In the genomic region with DNA sequence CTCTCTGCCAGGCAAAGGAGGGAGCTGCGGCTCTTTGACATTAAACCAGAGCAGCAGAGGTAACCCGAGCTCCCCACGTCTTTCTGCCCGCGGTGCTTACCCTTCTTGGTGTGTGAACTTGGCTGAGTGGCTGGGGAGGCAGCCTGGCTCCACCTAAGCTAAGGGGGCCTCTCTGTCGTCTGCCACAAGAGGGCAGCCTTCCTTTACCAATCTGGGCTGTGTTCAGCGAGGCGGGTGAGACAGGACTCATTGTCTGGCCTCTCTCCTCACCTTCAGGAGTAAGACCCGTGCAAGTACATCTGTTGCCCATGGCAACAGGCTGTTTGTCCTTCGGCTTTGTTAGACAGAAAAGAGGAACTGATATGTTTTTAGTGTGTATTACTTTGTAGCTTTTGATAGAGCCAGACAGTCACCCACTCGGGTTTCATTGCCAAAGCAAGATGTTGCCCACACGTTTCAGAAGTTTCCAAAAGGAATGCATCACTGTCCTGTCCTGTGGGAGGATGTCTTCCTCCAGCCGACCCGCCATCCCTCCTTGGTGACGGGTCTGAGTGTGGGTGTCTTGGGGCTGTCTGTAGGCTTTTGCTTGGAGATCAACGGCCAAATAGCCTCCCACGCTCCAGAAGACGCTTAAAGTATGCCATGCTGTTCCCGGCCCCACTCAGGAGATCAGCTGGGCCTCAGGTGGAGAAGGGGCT, we compare ENCODE assay signal across 8 cellular contexts. TPM values are rescaled to one million over a fixed set of nuclear protein-coding genes. Genes with fewer than 3 reads are reported as not detected.
DNase-seq lines count a peak whose midpoint lies in the region; ATAC-seq and TF ChIP-seq lines count a peak whose summit lies in the region.

No MANE protein-coding gene starts in this region.

- H3K9me3 ChIP-seq in BLaER1 = no peaks in the 10 kb centered on the region
- no peaks in the 10 kb centered on the region for H3K9me3 ChIP-seq in lung (ENCODE audit: control insufficient read depth in 2 of 2, insufficient read depth in 1 of 2, low read length in 1 of 2)

- H3K4me1 ChIP-seq in BLaER1 = peaks cover 57% of the 10 kb centered on the region
- peaks cover 0 to 6% of the 10 kb centered on the region in 2 donors for H3K4me1 ChIP-seq in lung (ENCODE audit: control insufficient read depth in 2 of 2, insufficient read depth in 2 of 2, low read length in 2 of 2)

- H3K36me3 ChIP-seq in BLaER1 (peaks cover 69% of the 10 kb centered on the region), lung (ENCODE audit: control insufficient read depth in 2 of 2, insufficient read depth in 2 of 2, low read length in 2 of 2) (peaks cover 24 to 45% of the 10 kb centered on the region in 2 donors)

- no peaks in the 10 kb centered on the region for H3K27me3 ChIP-seq in BLaER1
- H3K27me3 ChIP-seq in lung (ENCODE audit: control insufficient read depth, insufficient read depth) = no peaks in the 10 kb centered on the region

- no peaks in the 10 kb centered on the region for H4K20me1 ChIP-seq in BLaER1

- 42 to 44% methylated on average over 19 of the region's 19 CpGs for WGBS in lung, 2 donors

- TF ChIP-seq CTCF in lung (IDR thresholded peaks at IDR 0.05; ENCODE audit: control extremely low read depth, extremely low read depth) = peak; percentile 84

- peak overlapping the region; percentile 53 for H3K4me2 ChIP-seq in BLaER1

- peak overlapping the region; percentile 45; the same call in 1 of the 2 replicates for H3K9ac ChIP-seq in BLaER1

- H3K27ac ChIP-seq in BLaER1 = peak overlapping the region; percentile 51; the same call in 1 of the 2 replicates
- H3K27ac ChIP-seq in lung (ENCODE audit: low read depth in 1 of 2, low read length in 1 of 2) = no peak overlapping the region

- peak; percentile 81 for ATAC-seq in GM19023 (IDR thresholded peaks at IDR 0.05; ENCODE audit: unreplicated experiment)
- peak; percentile 73 for ATAC-seq in HG03159 (IDR thresholded peaks at IDR 0.05; ENCODE audit: unreplicated experiment)
- ATAC-seq in lung (ENCODE audit: insufficient read depth, low FRiP score) = peak; percentile 71

- DNase-seq in NCI-H510A (lab: John Stamatoyannopoulos, UW) (peak; percentile 34), dermis microvascular lymphatic vessel endothelial cell (ENCODE audit: low read depth in 2 of 2) (peak; percentile 55 to 77), lung (ENCODE audit: low spot score) (peak; percentile 84)
- DNase-seq in activated CD4-positive, alpha-beta T cell treated with anti-CD3 and anti-CD28 coated beads, Interleukin-2, amount 50 U/mL, for 1 hour = peak; percentile 87
- peak; percentile 55 for DNase-seq in stimulated activated CD8-positive, alpha-beta memory T cell treated with anti-CD3 and anti-CD28 coated beads, Interleukin-15, amount 100 ng/mL, for 24 hours (ENCODE audit: low read depth)

- H3K4me3 ChIP-seq in BLaER1 (no peak overlapping the region), lung (no peak overlapping the region)

RNA-seq across cellular contexts. Expression of a gene that starts 4.6 kb away (rescaled TPM):
- total RNA-seq in dermis microvascular lymphatic vessel endothelial cell (57.5 and 57.8 TPM in 2 replicates), lung (10 to 100 TPM; 46.6 to 68.5 TPM)
- 10 to 100 TPM; 56.0 to 82.5 TPM for polyA plus RNA-seq in lung

RNA-seq across cellular contexts. Expression of a gene that starts 54.5 kb away (rescaled TPM):
- total RNA-seq in dermis microvascular lymphatic vessel endothelial cell = 4.1 and 4.8 TPM in 2 replicates
- 10 to 100 TPM in 1 of 2 donors, 1 to 10 TPM in 1; 5.7 to 13.2 TPM for total RNA-seq in lung
- 10 to 100 TPM in 1 of 2 donors, 1 to 10 TPM in 1; 8.9 to 11.9 TPM for polyA plus RNA-seq in lung

Comparison
In these comparisons a context has a peak if more than half of its experiments do, and no peak if none do; other contexts are left out.
1. DNase-seq: peak in every context shown above with its lines; median percentile 87 in activated CD4-positive, alpha-beta T cell treated with anti-CD3 and anti-CD28 coated beads, Interleukin-2, amount 50 U/mL, for 1 hour; 84 in lung; 66 in dermis microvascular lymphatic vessel endothelial cell; 55 in stimulated activated CD8-positive, alpha-beta memory T cell treated with anti-CD3 and anti-CD28 coated beads, Interleukin-15, amount 100 ng/mL, for 24 hours; 34 in NCI-H510A.